16 cellular contexts compared by ENCODE assay signal in genomic region chr1:54792686-54793282, GRCh38. TPM values are rescaled to one million over a fixed set of nuclear protein-coding genes. Genes with fewer than 3 reads are reported as not detected.
DNase-seq lines count a peak whose midpoint lies in the region; ATAC-seq and TF ChIP-seq lines count a peak whose summit lies in the region.
"Had no signal": no experiment of that assay in that cellular context is flagged by ENCODE, and none has a peak within 500 bp of the region (broad histone marks: within the 10 kb centered on the region; RNA-seq: fewer than 3 reads in every experiment).

No MANE protein-coding gene starts in this region.

- H3K27ac ChIP-seq in esophagus (ENCODE audit: low read depth in 2 of 2, low read length in 1 of 2) (peak overlapping the region; percentile 10 to 94), parathyroid adenoma (no peak overlapping the region)
- H3K27ac ChIP-seq: left ventricle myocardium inferior, ovary had no signal

- peaks cover 0 to 8% of the 10 kb centered on the region in 2 donors for H3K4me1 ChIP-seq in esophagus (ENCODE audit: control insufficient read depth in 2 of 2, insufficient read depth in 2 of 2, low read length in 1 of 2)
- peaks cover 15% of the 10 kb centered on the region for H3K4me1 ChIP-seq in parathyroid adenoma
- H3K4me1 ChIP-seq: adrenal gland, left ventricle myocardium inferior had no signal

- 72% methylated on average over 7 of the region's 7 CpGs for WGBS in esophagus, 2 donors

- DNase-seq in DMS79 (lab: John Stamatoyannopoulos, UW), result peak; percentile 32
- DNase-seq in NCI-H526 (lab: John Stamatoyannopoulos, UW), result peak; percentile 47 to 65
- DNase-seq in RKO (ENCODE audit: low spot score), result no peak
- DNase-seq: activated CD4-positive, alpha-beta T cell treated with anti-CD3 and anti-CD28 coated beads for 4 hours; activated effector memory CD4-positive, alpha-beta T cell treated with anti-CD3 and anti-CD28 coated beads, Interleukin-2, amount 50 U/mL, for 16 hours; left ventricle myocardium inferior; ovary; stimulated activated CD4-positive, alpha-beta T cell treated with anti-CD3 and anti-CD28 coated beads, Interleukin-4, amount 100 ng/mL, for 24 hours had no signal

- TF ChIP-seq CTCF in parathyroid adenoma (IDR thresholded peaks at IDR 0.05), result no peak

- H3K27me3 ChIP-seq in esophagus (ENCODE audit: control insufficient read depth in 1 of 2, insufficient read depth in 2 of 2, low read length in 2 of 2), result no peaks in the 10 kb centered on the region
- H3K27me3 ChIP-seq in parathyroid adenoma (ENCODE audit: control insufficient read depth, insufficient read depth, low read length), result no peaks in the 10 kb centered on the region
- H3K27me3 ChIP-seq: adrenal gland, ovary, Peyer's patch had no signal

- ATAC-seq in HG02571 (IDR thresholded peaks at IDR 0.05; ENCODE audit: unreplicated experiment) (no peak), GM19351 (IDR thresholded peaks at IDR 0.05; ENCODE audit: unreplicated experiment) (no peak), GM18519 (IDR thresholded peaks at IDR 0.05; ENCODE audit: low FRiP score, unreplicated experiment) (no peak)
- ATAC-seq: esophagus mucosa had no signal

- H2AFZ ChIP-seq in parathyroid adenoma, result no peak overlapping the region

- H3K4me2 ChIP-seq in parathyroid adenoma (ENCODE audit: low read length), result peak overlapping the region; percentile 39

- no peak overlapping the region for H3K4me3 ChIP-seq in esophagus (ENCODE audit: low read depth in 1 of 2, low read length in 2 of 2)
- no peak overlapping the region for H3K4me3 ChIP-seq in parathyroid adenoma (ENCODE audit: low read depth, low read length)
- H3K4me3 ChIP-seq: adrenal gland, left ventricle myocardium inferior, ovary, Peyer's patch had no signal

- H3K9me3 ChIP-seq in esophagus (ENCODE audit: control insufficient read depth in 2 of 2, insufficient read depth in 1 of 2, low read depth in 1 of 2, low read length in 1 of 2) (no peaks in the 10 kb centered on the region), parathyroid adenoma (ENCODE audit: control insufficient read depth, low read length) (no peaks in the 10 kb centered on the region)
- H3K9me3 ChIP-seq: ovary had no signal

- no peak overlapping the region for H3K9ac ChIP-seq in parathyroid adenoma

- peaks cover 11% of the 10 kb centered on the region for H3K79me2 ChIP-seq in parathyroid adenoma

- H3K36me3 ChIP-seq in esophagus (ENCODE audit: control insufficient read depth in 2 of 2, insufficient read depth in 2 of 2, low read length in 1 of 2) (peaks cover 0 to 19% of the 10 kb centered on the region in 2 donors), parathyroid adenoma (ENCODE audit: control insufficient read depth, insufficient read depth, low read length) (no peaks in the 10 kb centered on the region)
- H3K36me3 ChIP-seq: adrenal gland, left ventricle myocardium inferior, ovary had no signal

RNA-seq across cellular contexts. Expression of gene TTC22, which starts 8.3 kb away (rescaled TPM):
- 10 to 100 TPM; 83.5 to 92.9 TPM for polyA plus RNA-seq in esophagus

RNA-seq across cellular contexts. Expression of gene PARS2, which starts 28.5 kb away (rescaled TPM):
- polyA plus RNA-seq in esophagus, result 1 to 10 TPM; 1.5 to 2.5 TPM
